Comparison of ENCODE assay signal across 18 cellular contexts in the genomic region with DNA sequence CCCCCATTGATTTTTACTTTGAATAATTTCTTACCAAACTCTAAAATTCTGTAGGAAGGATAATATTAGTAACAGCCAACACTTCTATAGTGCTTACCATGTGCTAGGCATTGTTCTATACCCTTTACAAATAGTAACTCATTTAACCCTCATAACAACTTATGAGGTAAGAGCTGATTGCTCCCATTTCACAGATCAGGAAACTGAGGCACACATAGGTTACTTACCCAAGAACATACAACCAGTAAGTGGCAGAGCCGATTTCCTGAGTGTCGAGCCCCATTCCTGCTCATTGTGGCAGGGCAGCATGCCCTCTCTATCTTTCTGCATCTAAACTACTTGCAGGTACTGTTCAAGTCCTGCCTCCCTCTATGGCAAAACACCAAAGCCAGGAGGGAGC.
"Had no signal": no experiment of that assay in that cellular context is flagged by ENCODE, and none has a peak within 500 bp of the region (broad histone marks: within the 10 kb centered on the region; RNA-seq: fewer than 3 reads in every experiment).

No MANE protein-coding gene starts in this region.

- H3K27me3 Mint-ChIP-seq: naive thymus-derived CD8-positive, alpha-beta T cell; stimulated activated naive CD8-positive, alpha-beta T cell treated with anti-CD3 and anti-CD28 coated beads, Interleukin-15, Interleukin-2, amounts not matched to agents 100 ng/mL and 50 ng/mL, for 24 hours had no signal

- H3K4me2 ChIP-seq: smooth muscle cell had no signal

- DNase-seq: colonic mucosa; dermis blood vessel endothelial cell; effector CD4-positive, alpha-beta T cell; endodermal cell; heart right ventricle; hypothalamus; kidney glomerular epithelial cell; naive thymus-derived CD8-positive, alpha-beta T cell; stimulated activated CD4-positive, alpha-beta T cell treated with anti-CD3 and anti-CD28 coated beads, Interleukin-2, amount 100 ng/mL, for 48 hours; tibial artery; upper lobe of left lung; uterus had no signal

- H3K27ac Mint-ChIP-seq: endodermal cell; stimulated activated naive CD8-positive, alpha-beta T cell treated with anti-CD3 and anti-CD28 coated beads, Interleukin-15, Interleukin-2, amounts not matched to agents 100 ng/mL and 50 ng/mL, for 24 hours had no signal

- H3K4me3 ChIP-seq: colonic mucosa, heart right ventricle, right atrium auricular region, smooth muscle cell, tibial artery, upper lobe of left lung, uterus had no signal

- H3K27ac ChIP-seq: colonic mucosa, heart right ventricle, neutrophil, right atrium auricular region, tibial artery, upper lobe of left lung, uterus had no signal

- H3K4me3 Mint-ChIP-seq: endodermal cell; naive thymus-derived CD8-positive, alpha-beta T cell; stimulated activated naive CD8-positive, alpha-beta T cell treated with anti-CD3 and anti-CD28 coated beads, Interleukin-15, Interleukin-2, amounts not matched to agents 100 ng/mL and 50 ng/mL, for 24 hours had no signal

- H3K9me3 ChIP-seq: colonic mucosa, heart right ventricle, neutrophil, right atrium auricular region, tibial artery, upper lobe of left lung, uterus had no signal

- H3K4me1 ChIP-seq: colonic mucosa, tibial artery, upper lobe of left lung, uterus had no signal

- H3K27me3 ChIP-seq: colonic mucosa, heart right ventricle, neutrophil, right atrium auricular region, tibial artery, upper lobe of left lung, uterus had no signal

- H3K36me3 ChIP-seq: uterus had no signal

- ATAC-seq: heart right ventricle; naive thymus-derived CD8-positive, alpha-beta T cell had no signal

- FAIRE-seq: frontal cortex, islet of Langerhans had no signal

- H3K9me3 Mint-ChIP-seq: endodermal cell; naive thymus-derived CD8-positive, alpha-beta T cell; stimulated activated naive CD8-positive, alpha-beta T cell treated with anti-CD3 and anti-CD28 coated beads, Interleukin-15, Interleukin-2, amounts not matched to agents 100 ng/mL and 50 ng/mL, for 24 hours had no signal
